Comparison of ENCODE assay signal across 1 cellular context in the genomic region with DNA sequence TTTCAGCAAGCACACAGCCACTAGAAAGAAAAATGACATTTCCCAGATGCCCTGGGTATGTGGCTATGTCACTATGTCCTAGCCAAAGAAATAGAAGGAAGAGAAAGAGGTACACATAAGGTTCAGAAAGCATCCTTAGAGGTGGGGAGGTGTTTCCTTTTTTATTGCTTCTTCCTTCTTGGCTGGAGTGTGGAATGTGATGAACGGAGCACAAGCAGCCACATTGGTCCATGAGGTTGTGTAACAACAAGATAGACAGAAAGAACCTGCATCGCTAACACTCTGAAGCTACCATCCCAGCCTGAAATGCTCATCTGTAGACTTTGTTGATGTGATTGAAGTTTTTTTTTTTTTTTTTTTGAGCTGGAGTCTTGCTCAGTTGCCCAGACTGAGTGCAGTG.
TF ChIP-seq lines count a peak whose summit lies in the region.

No MANE protein-coding gene starts in this region.

TF ChIP-seq in K562, 482 proteins besides CTCF, POLR2A, EP300 and RAD21:
- TF ChIP-seq, protein P1, sequence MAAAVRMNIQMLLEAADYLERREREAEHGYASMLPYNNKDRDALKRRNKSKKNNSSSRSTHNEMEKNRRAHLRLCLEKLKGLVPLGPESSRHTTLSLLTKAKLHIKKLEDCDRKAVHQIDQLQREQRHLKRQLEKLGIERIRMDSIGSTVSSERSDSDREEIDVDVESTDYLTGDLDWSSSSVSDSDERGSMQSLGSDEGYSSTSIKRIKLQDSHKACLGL (CRISPR knock-in tag; IDR thresholded peaks at IDR 0.05; ENCODE audit: borderline replicate concordance, poor library complexity, severe bottlenecking): no peak
- TF ChIP-seq HMGXB4 (CRISPR knock-in tag; IDR thresholded peaks at IDR 0.05) (no peak), NONO (IDR thresholded peaks at IDR 0.05; ENCODE audit: low read depth in 2 of 2, low read length in 1 of 2) (no peak), SMARCA5 (IDR thresholded peaks at IDR 0.05) (peak; percentile 27; the same call in 1 of the 2 replicates), TRIM25 (IDR thresholded peaks at IDR 0.05; ENCODE audit: borderline replicate concordance) (no peak), ELF4 (CRISPR knock-in tag; IDR thresholded peaks at IDR 0.05) (no peak), SRF (CRISPR knock-in tag; IDR thresholded peaks at IDR 0.05) (no peak), RBM25 (IDR thresholded peaks at IDR 0.05; ENCODE audit: low read depth, low read length, severe bottlenecking) (peak; percentile 82), NCOR1 (IDR thresholded peaks at IDR 0.05) (no peak)
- TF ChIP-seq, protein P2, sequence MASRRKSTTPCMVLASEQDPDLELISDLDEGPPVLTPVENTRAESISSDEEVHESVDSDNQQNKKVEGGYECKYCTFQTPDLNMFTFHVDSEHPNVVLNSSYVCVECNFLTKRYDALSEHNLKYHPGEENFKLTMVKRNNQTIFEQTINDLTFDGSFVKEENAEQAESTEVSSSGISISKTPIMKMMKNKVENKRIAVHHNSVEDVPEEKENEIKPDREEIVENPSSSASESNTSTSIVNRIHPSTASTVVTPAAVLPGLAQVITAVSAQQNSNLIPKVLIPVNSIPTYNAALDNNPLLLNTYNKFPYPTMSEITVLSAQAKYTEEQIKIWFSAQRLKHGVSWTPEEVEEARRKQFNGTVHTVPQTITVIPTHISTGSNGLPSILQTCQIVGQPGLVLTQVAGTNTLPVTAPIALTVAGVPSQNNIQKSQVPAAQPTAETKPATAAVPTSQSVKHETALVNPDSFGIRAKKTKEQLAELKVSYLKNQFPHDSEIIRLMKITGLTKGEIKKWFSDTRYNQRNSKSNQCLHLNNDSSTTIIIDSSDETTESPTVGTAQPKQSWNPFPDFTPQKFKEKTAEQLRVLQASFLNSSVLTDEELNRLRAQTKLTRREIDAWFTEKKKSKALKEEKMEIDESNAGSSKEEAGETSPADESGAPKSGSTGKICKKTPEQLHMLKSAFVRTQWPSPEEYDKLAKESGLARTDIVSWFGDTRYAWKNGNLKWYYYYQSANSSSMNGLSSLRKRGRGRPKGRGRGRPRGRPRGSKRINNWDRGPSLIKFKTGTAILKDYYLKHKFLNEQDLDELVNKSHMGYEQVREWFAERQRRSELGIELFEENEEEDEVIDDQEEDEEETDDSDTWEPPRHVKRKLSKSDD (conservative IDR thresholded peaks at IDR 0.05; ENCODE audit: low read length): no peak
